Comparison of ENCODE assay signal across 14 cellular contexts in genomic region chr11:46547579-46547978, GRCh38. TPM values are rescaled to one million over a fixed set of nuclear protein-coding genes. Genes with fewer than 3 reads are reported as not detected.
DNase-seq lines count a peak whose midpoint lies in the region; ATAC-seq and TF ChIP-seq lines count a peak whose summit lies in the region.
"Had no signal": no experiment of that assay in that cellular context is flagged by ENCODE, and none has a peak within 500 bp of the region (broad histone marks: within the 10 kb centered on the region; RNA-seq: fewer than 3 reads in every experiment).

No MANE protein-coding gene starts in this region.

- H3K27me3 Mint-ChIP-seq in activated T-cell treated with anti-CD3 and anti-CD28 coated beads, Interleukin-2, amount 50 U/mL, for 24 hours = no peaks in the 10 kb centered on the region
- no peaks in the 10 kb centered on the region for H3K27me3 Mint-ChIP-seq in activated T-helper 17 cell treated with anti-CD3 and anti-CD28 coated beads, Interleukin-2, amount 50 U/mL, for 72 hours
- no peaks in the 10 kb centered on the region for H3K27me3 Mint-ChIP-seq in nephron progenitor cell (ENCODE audit: low read depth, poor library complexity)
- H3K27me3 Mint-ChIP-seq: CD4-positive, alpha-beta T cell had no signal

- peak overlapping the region; percentile 13 for H3K27ac Mint-ChIP-seq in activated T-cell treated with anti-CD3 and anti-CD28 coated beads, Interleukin-2, amount 50 U/mL, for 24 hours
- peak overlapping the region; percentile 44 for H3K27ac Mint-ChIP-seq in activated T-helper 17 cell treated with anti-CD3 and anti-CD28 coated beads, Interleukin-2, amount 50 U/mL, for 72 hours
- peak overlapping the region; percentile 29 for H3K27ac Mint-ChIP-seq in nephron progenitor cell
- H3K27ac Mint-ChIP-seq: CD4-positive, alpha-beta T cell; GM23338 had no signal

- TF ChIP-seq CTCF in nephron progenitor cell (IDR thresholded peaks at IDR 0.05) = no peak

- no peaks in the 10 kb centered on the region for H3K9me3 Mint-ChIP-seq in activated T-cell treated with anti-CD3 and anti-CD28 coated beads, Interleukin-2, amount 50 U/mL, for 24 hours
- no peaks in the 10 kb centered on the region for H3K9me3 Mint-ChIP-seq in activated T-helper 17 cell treated with anti-CD3 and anti-CD28 coated beads, Interleukin-2, amount 50 U/mL, for 72 hours
- no peaks in the 10 kb centered on the region for H3K9me3 Mint-ChIP-seq in nephron progenitor cell
- H3K9me3 Mint-ChIP-seq: CD4-positive, alpha-beta T cell; GM23338 had no signal

- no peak for DNase-seq in activated T-cell treated with anti-CD3 and anti-CD28 coated beads, Interleukin-2, amount 50 U/mL, for 24 hours
- DNase-seq in activated T-cell treated with anti-CD3 and anti-CD28 coated beads, Interleukin-2, amount 50 U/mL, for 1 hour = no peak
- no peak for DNase-seq in nephron progenitor cell
- no peak for DNase-seq in HCEC 1CT
- DNase-seq: AML-193; CD4-positive, alpha-beta T cell; DMS153; DMS79; GDM1 had no signal

- H3K4me1 Mint-ChIP-seq in activated T-cell treated with anti-CD3 and anti-CD28 coated beads, Interleukin-2, amount 50 U/mL, for 24 hours (ENCODE audit: low read depth) = peaks cover 6% of the 10 kb centered on the region
- peaks cover 4% of the 10 kb centered on the region for H3K4me1 Mint-ChIP-seq in activated T-helper 17 cell treated with anti-CD3 and anti-CD28 coated beads, Interleukin-2, amount 50 U/mL, for 72 hours
- H3K4me1 Mint-ChIP-seq in nephron progenitor cell = no peaks in the 10 kb centered on the region
- H3K4me1 Mint-ChIP-seq: GM23338 had no signal

- peaks cover 61% of the 10 kb centered on the region for H3K36me3 Mint-ChIP-seq in activated T-cell treated with anti-CD3 and anti-CD28 coated beads, Interleukin-2, amount 50 U/mL, for 24 hours (ENCODE audit: low read depth)
- H3K36me3 Mint-ChIP-seq in activated T-helper 17 cell treated with anti-CD3 and anti-CD28 coated beads, Interleukin-2, amount 50 U/mL, for 72 hours (ENCODE audit: low read depth) = peaks cover 61% of the 10 kb centered on the region
- H3K36me3 Mint-ChIP-seq in nephron progenitor cell (ENCODE audit: low read depth) = peaks cover 31% of the 10 kb centered on the region

- H3K4me3 Mint-ChIP-seq in activated T-cell treated with anti-CD3 and anti-CD28 coated beads, Interleukin-2, amount 50 U/mL, for 24 hours = no peak overlapping the region
- no peak overlapping the region for H3K4me3 Mint-ChIP-seq in activated T-helper 17 cell treated with anti-CD3 and anti-CD28 coated beads, Interleukin-2, amount 50 U/mL, for 72 hours
- H3K4me3 Mint-ChIP-seq in nephron progenitor cell = no peak overlapping the region
- H3K4me3 Mint-ChIP-seq: CD4-positive, alpha-beta T cell; GM23338 had no signal

- no peak for ATAC-seq in activated T-helper 17 cell treated with anti-CD3 and anti-CD28 coated beads, Interleukin-2, amount 50 U/mL, for 72 hours (replicated peaks)
- ATAC-seq in HG03108 (IDR thresholded peaks at IDR 0.05; ENCODE audit: unreplicated experiment) = no peak
- no peak for ATAC-seq in HG03095 (IDR thresholded peaks at IDR 0.05; ENCODE audit: unreplicated experiment)
- ATAC-seq: A549, GM23338 had no signal

RNA-seq across cellular contexts. Expression of gene AMBRA1, which starts 46.2 kb away (rescaled TPM):
- 10 to 100 TPM; 28.2 to 30.3 TPM for total RNA-seq in activated T-helper 17 cell treated with anti-CD3 and anti-CD28 coated beads, Interleukin-2, amount 50 U/mL, for 72 hours
